In the genomic region with DNA sequence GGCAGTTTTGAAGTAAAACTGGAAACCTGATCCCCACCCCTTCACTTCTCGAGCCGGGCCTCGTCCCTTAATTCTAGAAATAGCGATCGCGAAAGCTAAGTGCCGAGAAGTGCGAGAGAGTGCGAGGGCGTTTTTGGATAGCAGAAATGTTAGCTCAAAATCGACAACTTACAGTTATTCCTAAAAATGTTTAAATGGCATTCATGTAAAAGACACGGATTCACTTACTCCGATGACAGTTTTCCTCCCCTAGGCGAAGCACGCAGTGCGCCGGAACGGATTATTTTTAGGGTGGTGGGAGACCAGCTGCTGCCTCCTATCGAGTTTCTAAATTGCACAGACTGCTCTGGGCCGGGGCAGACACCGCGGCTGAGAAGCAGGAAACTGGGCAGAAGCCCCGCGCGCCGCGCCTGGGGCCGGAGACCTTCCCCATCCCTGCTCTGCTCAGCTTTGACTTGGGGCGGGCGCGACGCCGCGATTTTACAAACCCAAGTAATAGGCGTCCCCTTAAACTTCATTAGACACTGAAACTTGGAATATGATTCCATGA, we compare ENCODE assay signal across 8 cellular contexts. TPM values are rescaled to one million over a fixed set of nuclear protein-coding genes. Genes with fewer than 3 reads are reported as not detected.
A peak's percentile ranks its signal among the peaks of the same experiment; 100 is the strongest.
DNase-seq lines count a peak whose midpoint lies in the region; ATAC-seq and TF ChIP-seq lines count a peak whose summit lies in the region.

ABCC9 (minus strand) TSS at position 455 of the 550 bp plus-strand sequence. CDS start 4,752 bp downstream, outside the sequence.

- TF ChIP-seq CTCF in coronary artery (IDR thresholded peaks at IDR 0.05), result no peak

- peaks cover 0 to under 1% of the 10 kb centered on the region in 2 experiments for H3K9me3 ChIP-seq in CD4-positive, CD25-positive, alpha-beta regulatory T cell (ENCODE audit: control insufficient read depth in 2 of 2, low read length in 2 of 2)
- H3K9me3 ChIP-seq in HUES64 (ENCODE audit: insufficient read depth, low read depth, low read length), result no peaks in the 10 kb centered on the region

- peak within 1 kb of the TSS in 1 of 3 donors; percentile 8 for H3K27ac Mint-ChIP-seq in CD4-positive, CD25-positive, alpha-beta regulatory T cell

- H3K27ac ChIP-seq in CD4-positive, CD25-positive, alpha-beta regulatory T cell (ENCODE audit: insufficient read depth, low read length, poor library complexity, severe bottlenecking), result no peak within 1 kb of the TSS
- H3K27ac ChIP-seq in HUES64 (ENCODE audit: low read depth, low read length) (no peak within 1 kb of the TSS), coronary artery (peak within 1 kb of the TSS; percentile 69 to 84)

- H3K9ac ChIP-seq in HUES64 (ENCODE audit: low read depth, low read length), result no peak within 1 kb of the TSS; the same call in 1 of the 2 replicates

- peak within 1 kb of the TSS; percentile 23 for H3K4me3 ChIP-seq in CD4-positive, CD25-positive, alpha-beta regulatory T cell (ENCODE audit: low read depth, low read length)
- H3K4me3 ChIP-seq in HUES64 (ENCODE audit: low read length), result peak within 1 kb of the TSS; percentile 61
- peak within 1 kb of the TSS; percentile 77 for H3K4me3 ChIP-seq in coronary artery

- H3K4me3 Mint-ChIP-seq in CD4-positive, CD25-positive, alpha-beta regulatory T cell, result peak within 1 kb of the TSS in 3 of 4 donors; percentile 7 to 72 (median 67)

- no peaks in the 10 kb centered on the region for H3K36me3 ChIP-seq in CD4-positive, CD25-positive, alpha-beta regulatory T cell (ENCODE audit: control insufficient read depth, insufficient read depth, low read length)
- no peaks in the 10 kb centered on the region for H3K36me3 ChIP-seq in HUES64 (ENCODE audit: insufficient read depth, low read length)

- ATAC-seq in CD4-positive, CD25-positive, alpha-beta regulatory T cell (ENCODE audit: low read depth in 2 of 2), result peak; percentile 42 to 71
- peak; percentile 81 for ATAC-seq in left lobe of liver
- no peak for ATAC-seq in GM18498 (IDR thresholded peaks at IDR 0.05; ENCODE audit: unreplicated experiment)

- peaks cover 29% of the 10 kb centered on the region for H3K27me3 ChIP-seq in CD4-positive, CD25-positive, alpha-beta regulatory T cell (ENCODE audit: control insufficient read depth, insufficient read depth, low read length)
- peaks cover 56% of the 10 kb centered on the region for H3K27me3 ChIP-seq in HUES64 (ENCODE audit: insufficient read depth, low read length)

- H3K4me1 ChIP-seq in CD4-positive, CD25-positive, alpha-beta regulatory T cell (ENCODE audit: control insufficient read depth, insufficient read depth, low read length, poor library complexity, severe bottlenecking), result peaks cover 6% of the 10 kb centered on the region
- peaks cover 11% of the 10 kb centered on the region for H3K4me1 ChIP-seq in HUES64 (ENCODE audit: insufficient read depth, low read length)

- WGBS in HUES64, result 2% methylated on average over 35 of the region's 35 CpGs

- H3K27me3 Mint-ChIP-seq in CD4-positive, CD25-positive, alpha-beta regulatory T cell, result peaks cover 72% of the 10 kb centered on the region

- H3K9me3 Mint-ChIP-seq in CD4-positive, CD25-positive, alpha-beta regulatory T cell, result peaks cover 0 to 19% (median 2%) of the 10 kb centered on the region in 7 donors

- H3K4me1 Mint-ChIP-seq in CD4-positive, CD25-positive, alpha-beta regulatory T cell, result peaks cover 0 to 17% (median 9%) of the 10 kb centered on the region in 4 donors

- H3K36me3 Mint-ChIP-seq in CD4-positive, CD25-positive, alpha-beta regulatory T cell, result no peaks in the 10 kb centered on the region

- DNase-seq in CD4-positive, CD25-positive, alpha-beta regulatory T cell, result peak in 1 of 3 donors; percentile 17
- no peak for DNase-seq in coronary artery (ENCODE audit: low spot score)
- peak; percentile 72 for DNase-seq in left lobe of liver (ENCODE audit: low spot score)
- DNase-seq in superior temporal gyrus (ENCODE audit: extremely low spot score), result peak; percentile 17
- no peak for DNase-seq in effector CD4-positive, alpha-beta T cell
- DNase-seq in germinal center (ENCODE audit: low spot score), result no peak

RNA-seq across cellular contexts. Expression of gene ABCC9, which starts in this region (rescaled TPM):
- not detected for total RNA-seq in CD4-positive, CD25-positive, alpha-beta regulatory T cell
- not detected for polyA plus RNA-seq in CD4-positive, CD25-positive, alpha-beta regulatory T cell
- 0.05 TPM for polyA plus RNA-seq in HUES64 (2013, experiment 1 of 2)
- 0.06 TPM for polyA plus RNA-seq in HUES64 (2013, experiment 2 of 2)
- 65.9 TPM for total RNA-seq in left lobe of liver

Comparison
In these comparisons a context has a peak if more than half of its experiments do, and no peak if none do; other contexts are left out.
1. RNA of gene ABCC9 (total RNA-seq): 65.9 TPM in left lobe of liver (single experiment); not detected in CD4-positive, CD25-positive, alpha-beta regulatory T cell (single experiment); every median in the first group is over 10 times any median in the second.
2. Peak in ATAC-seq and H3K4me3 ChIP-seq in CD4-positive, CD25-positive, alpha-beta regulatory T cell; RNA of the gene not detected or under 1 TPM.
3. DNase-seq: peak in left lobe of liver (single experiment) and superior temporal gyrus (single experiment); none in coronary artery (single experiment), effector CD4-positive, alpha-beta T cell (single experiment) and germinal center (single experiment).
4. H3K27ac ChIP-seq: peak in coronary artery (2 of 2); none in CD4-positive, CD25-positive, alpha-beta regulatory T cell (single experiment) and HUES64 (single experiment).
5. H3K4me3 ChIP-seq: peak in every context shown above with its lines; median percentile 77 in coronary artery; 61 in HUES64; 23 in CD4-positive, CD25-positive, alpha-beta regulatory T cell.